In genomic region chr1:75614455-75615379, GRCh38 we compare ENCODE assay signal across 8 cellular contexts. TPM values are rescaled to one million over a fixed set of nuclear protein-coding genes. Genes with fewer than 3 reads are reported as not detected.
DNase-seq lines count a peak whose midpoint lies in the region; ATAC-seq and TF ChIP-seq lines count a peak whose summit lies in the region.

No MANE protein-coding gene starts in this region.

- H3K4me3 ChIP-seq in AG09309 (ENCODE audit: control insufficient read depth, low read depth, low read length) = peak overlapping the region; percentile 52

- ATAC-seq in GM18519 (IDR thresholded peaks at IDR 0.05; ENCODE audit: low FRiP score, unreplicated experiment) (peak; percentile 98), HG02973 (IDR thresholded peaks at IDR 0.05; ENCODE audit: unreplicated experiment) (peak; percentile 89), left ventricle myocardium superior (peak; percentile 88)

- peak; percentile 42 for TF ChIP-seq CTCF in AG09309 (IDR thresholded peaks at IDR 0.05; ENCODE audit: control insufficient read depth, insufficient read depth, low read depth, low read length, missing control alignments)

- DNase-seq in AG09309 (ENCODE audit: low read depth) (no peak), NCI-H345 (lab: John Stamatoyannopoulos, UW) (peak; percentile 85), left ventricle myocardium superior (peak; percentile 43), posterior vena cava (ENCODE audit: low spot score) (peak; percentile 81), KG1 (lab: John Stamatoyannopoulos, UW) (no peak)
- peak; percentile 49 for DNase-seq in activated naive CD4-positive, alpha-beta T cell treated with anti-CD3 and anti-CD28 coated beads, Interleukin-2, amount 50 U/mL, for 16 hours

- intact Hi-C loops in left ventricle myocardium superior (cut with micrococcal nuclease) = no loop called here
- intact Hi-C loops in posterior vena cava (cut with DNase I) = no loop called here

RNA-seq across cellular contexts. Expression of gene SLC44A5, which starts 3.8 kb away (rescaled TPM):
- 0.27 TPM for total RNA-seq in left ventricle myocardium superior
- under 1 TPM in 1 of 2 donors, not detected in 1; 0.52 TPM for total RNA-seq in posterior vena cava

Comparison
In these comparisons a context has a peak if more than half of its experiments do, and no peak if none do; other contexts are left out.
1. DNase-seq: peak in NCI-H345 (single experiment), activated naive CD4-positive, alpha-beta T cell treated with anti-CD3 and anti-CD28 coated beads, Interleukin-2, amount 50 U/mL, for 16 hours (single experiment), left ventricle myocardium superior (single experiment) and posterior vena cava (single experiment); none in AG09309 (single experiment) and KG1 (single experiment).
2. Peak in every context shown above with its lines, with median percentiles within 50 percentile points of each other: ATAC-seq.